14 cellular contexts compared by ENCODE assay signal in the genomic region with DNA sequence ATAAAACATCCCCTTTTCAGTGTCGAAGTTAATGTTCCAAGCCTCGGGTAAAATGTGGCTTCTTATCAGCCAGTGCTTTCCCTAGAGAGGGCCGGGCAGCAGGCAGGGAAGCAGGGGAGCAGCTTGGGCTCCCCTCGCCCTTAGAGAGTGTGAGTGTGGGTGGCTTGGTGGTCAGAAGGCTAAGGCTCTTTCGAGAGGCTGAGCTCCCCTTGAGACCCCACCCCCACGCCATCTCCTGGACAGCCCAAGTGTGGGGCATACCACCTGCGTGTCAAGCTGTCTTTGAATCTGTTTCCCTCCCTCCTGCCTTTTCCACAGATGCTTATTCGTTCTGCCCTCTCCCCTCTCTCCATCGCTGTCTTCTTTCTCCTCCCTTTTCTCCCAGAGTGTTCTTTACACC.
DNase-seq lines count a peak whose midpoint lies in the region; ATAC-seq and TF ChIP-seq lines count a peak whose summit lies in the region.
"Had no signal": no experiment of that assay in that cellular context is flagged by ENCODE, and none has a peak within 500 bp of the region (broad histone marks: within the 10 kb centered on the region; RNA-seq: fewer than 3 reads in every experiment).

No MANE protein-coding gene starts in this region.

- no peak for TF ChIP-seq POLR2A in NB4 (IDR thresholded peaks at IDR 0.05; ENCODE audit: extremely low read depth, insufficient read length)

- H3K27me3 ChIP-seq in DND-41 (ENCODE audit: insufficient read depth, low read length, poor library complexity) (no peaks in the 10 kb centered on the region), endodermal cell (ENCODE audit: control insufficient read depth, insufficient read depth, low read length, poor library complexity, severe bottlenecking) (no peaks in the 10 kb centered on the region), neural progenitor cell (peaks cover 4% of the 10 kb centered on the region)
- no peaks in the 10 kb centered on the region for H3K27me3 ChIP-seq in effector memory CD4-positive, alpha-beta T cell (replicated peaks; ENCODE audit: control insufficient read depth, insufficient read depth, low read length, poor library complexity, severe bottlenecking)

- no peak for DNase-seq in DND-41
- DNase-seq in NB4 (ENCODE audit: low read depth) = no peak
- peak; percentile 79 for DNase-seq in endodermal cell
- peak; percentile 54 for DNase-seq in neural progenitor cell (ENCODE audit: low spot score)
- no peak for DNase-seq in activated T-cell treated with anti-CD3 and anti-CD28 coated beads, Interleukin-2, amount 50 U/mL, for 4 hours
- DNase-seq in activated CD4-positive, alpha-beta T cell treated with anti-CD3 and anti-CD28 coated beads for 48 hours = no peak
- no peak for DNase-seq in effector memory CD4-positive, alpha-beta T cell
- no peak for DNase-seq in RPMI8226
- DNase-seq: CD8-positive, alpha-beta memory T cell; central memory CD4-positive, alpha-beta T cell; Karpas-422; NK-92 treated with Interleukin-12 subunit alpha and Interleukin-12 subunit beta, amount 100 ng/mL, for 24 hours; stimulated activated naive CD8-positive, alpha-beta T cell treated with anti-CD3 and anti-CD28 coated beads, Interleukin-15, amount 100 ng/mL, for 72 hours had no signal

- H3K9me3 Mint-ChIP-seq in endodermal cell (no peaks in the 10 kb centered on the region), neural progenitor cell (no peaks in the 10 kb centered on the region)
- no peaks in the 10 kb centered on the region for H3K9me3 Mint-ChIP-seq in activated T-cell treated with anti-CD3 and anti-CD28 coated beads, Interleukin-2, amount 50 U/mL, for 4 hours
- H3K9me3 Mint-ChIP-seq: CD8-positive, alpha-beta memory T cell; stimulated activated naive CD8-positive, alpha-beta T cell treated with anti-CD3 and anti-CD28 coated beads, Interleukin-15, amount 100 ng/mL, for 72 hours; T-helper 2 cell treated with Interferon-gamma antibody and Interleukin-4, amounts not matched to agents 5 μg/mL and 100 μg/mL, for 36 hours had no signal

- H4K20me1 ChIP-seq in DND-41 (ENCODE audit: insufficient read depth, low read length) (no peaks in the 10 kb centered on the region), neural progenitor cell (ENCODE audit: low read depth) (no peaks in the 10 kb centered on the region)

- no peaks in the 10 kb centered on the region for H3K36me3 Mint-ChIP-seq in endodermal cell (ENCODE audit: low read depth)
- no peaks in the 10 kb centered on the region for H3K36me3 Mint-ChIP-seq in neural progenitor cell
- H3K36me3 Mint-ChIP-seq in activated T-cell treated with anti-CD3 and anti-CD28 coated beads, Interleukin-2, amount 50 U/mL, for 4 hours (ENCODE audit: insufficient read depth) = no peaks in the 10 kb centered on the region
- H3K36me3 Mint-ChIP-seq: CD8-positive, alpha-beta memory T cell had no signal

- no peaks in the 10 kb centered on the region for H3K9me3 ChIP-seq in DND-41 (ENCODE audit: insufficient read depth, low read length, severe bottlenecking)
- H3K9me3 ChIP-seq in endodermal cell (ENCODE audit: control insufficient read depth, low read length) = no peaks in the 10 kb centered on the region
- H3K9me3 ChIP-seq in neural progenitor cell (ENCODE audit: low read depth) = no peaks in the 10 kb centered on the region
- no peaks in the 10 kb centered on the region for H3K9me3 ChIP-seq in effector memory CD4-positive, alpha-beta T cell (ENCODE audit: control insufficient read depth, low read length)

- no peak overlapping the region for H3K27ac ChIP-seq in DND-41 (ENCODE audit: low read length)
- H3K27ac ChIP-seq in endodermal cell (ENCODE audit: low read depth, low read length) = no peak overlapping the region
- no peak overlapping the region for H3K27ac ChIP-seq in neural progenitor cell
- H3K27ac ChIP-seq in effector memory CD4-positive, alpha-beta T cell (ENCODE audit: insufficient read depth, low read length, poor library complexity, severe bottlenecking) = no peak overlapping the region

- H3K9ac ChIP-seq in DND-41 (ENCODE audit: low read depth, low read length) (no peak overlapping the region), endodermal cell (ENCODE audit: extremely low read depth, low read length, poor library complexity, severe bottlenecking) (no peak overlapping the region), neural progenitor cell (no peak overlapping the region)

- no peaks in the 10 kb centered on the region for H3F3A ChIP-seq in neural progenitor cell (ENCODE audit: low read depth)

- 60 to 61% methylated on average over 7 to 9 of the region's 9 CpGs for WGBS in endodermal cell (ENCODE audit: insufficient coverage in 1 of 2, insufficient read length in 1 of 2), 2 experiments

- H3K36me3 ChIP-seq in DND-41 (ENCODE audit: insufficient read depth, low read length) (no peaks in the 10 kb centered on the region), endodermal cell (ENCODE audit: control insufficient read depth, insufficient read depth, low read length) (no peaks in the 10 kb centered on the region), neural progenitor cell (no peaks in the 10 kb centered on the region)
- H3K36me3 ChIP-seq in effector memory CD4-positive, alpha-beta T cell (ENCODE audit: control insufficient read depth, insufficient read depth, low read length) = no peaks in the 10 kb centered on the region

- H3K4me3 ChIP-seq in DND-41 (ENCODE audit: low read depth in 1 of 2, low read length in 2 of 2) (no peak overlapping the region), NB4 (ENCODE audit: low read depth, low read length) (no peak overlapping the region), endodermal cell (ENCODE audit: low read length) (no peak overlapping the region), neural progenitor cell (no peak overlapping the region)
- H3K4me3 ChIP-seq in effector memory CD4-positive, alpha-beta T cell (ENCODE audit: insufficient read depth, low read depth, low read length, poor library complexity, severe bottlenecking) = no peak overlapping the region

- H3K79me2 ChIP-seq in DND-41 (ENCODE audit: insufficient read depth, low read length) = no peaks in the 10 kb centered on the region
- H3K79me2 ChIP-seq in neural progenitor cell (ENCODE audit: low read depth) = no peaks in the 10 kb centered on the region

- ATAC-seq in DND-41 (ENCODE audit: insufficient read depth, low read depth) = 0 out of 3 replicates have a peak, but pooled peaks have one; percentile 27
- no peak for ATAC-seq in activated T-cell treated with anti-CD3 and anti-CD28 coated beads, Interleukin-2, amount 50 U/mL, for 4 hours

- no peak overlapping the region for H2AFZ ChIP-seq in DND-41 (ENCODE audit: low read depth, low read length)
- H2AFZ ChIP-seq in neural progenitor cell (replicated peaks) = no peak overlapping the region

- H3K4me3 Mint-ChIP-seq in endodermal cell (no peak overlapping the region), neural progenitor cell (no peak overlapping the region)
- no peak overlapping the region for H3K4me3 Mint-ChIP-seq in activated T-cell treated with anti-CD3 and anti-CD28 coated beads, Interleukin-2, amount 50 U/mL, for 4 hours
- H3K4me3 Mint-ChIP-seq: CD8-positive, alpha-beta memory T cell; stimulated activated naive CD8-positive, alpha-beta T cell treated with anti-CD3 and anti-CD28 coated beads, Interleukin-15, amount 100 ng/mL, for 72 hours; T-helper 2 cell treated with Interferon-gamma antibody and Interleukin-4, amounts not matched to agents 5 μg/mL and 100 μg/mL, for 36 hours had no signal

- no peak overlapping the region for H3K4me2 ChIP-seq in DND-41 (ENCODE audit: insufficient read depth, low read length)
- peak overlapping the region; percentile 18 for H3K4me2 ChIP-seq in neural progenitor cell

- H3K27ac Mint-ChIP-seq in endodermal cell (no peak overlapping the region), neural progenitor cell (peak overlapping the region; percentile 67)
- H3K27ac Mint-ChIP-seq: CD8-positive, alpha-beta memory T cell; T-helper 2 cell treated with Interferon-gamma antibody and Interleukin-4, amounts not matched to agents 5 μg/mL and 100 μg/mL, for 36 hours had no signal

- H3K27me3 Mint-ChIP-seq in endodermal cell (ENCODE audit: insufficient read depth) (peaks cover 38% of the 10 kb centered on the region), neural progenitor cell (ENCODE audit: insufficient read depth, low read depth) (peaks cover 6% of the 10 kb centered on the region)
- peaks cover 1% of the 10 kb centered on the region for H3K27me3 Mint-ChIP-seq in activated T-cell treated with anti-CD3 and anti-CD28 coated beads, Interleukin-2, amount 50 U/mL, for 4 hours (ENCODE audit: low read depth)

- H3K4me1 ChIP-seq in DND-41 (ENCODE audit: insufficient read depth, low read length) (no peaks in the 10 kb centered on the region), endodermal cell (ENCODE audit: control insufficient read depth, insufficient read depth, low read length) (peaks cover 3% of the 10 kb centered on the region), neural progenitor cell (peaks cover 23% of the 10 kb centered on the region)
- H3K4me1 ChIP-seq in effector memory CD4-positive, alpha-beta T cell (ENCODE audit: control insufficient read depth, insufficient read depth, low read length, poor library complexity, severe bottlenecking) = no peaks in the 10 kb centered on the region

- TF ChIP-seq CTCF in DND-41 (IDR thresholded peaks at IDR 0.05; ENCODE audit: borderline replicate concordance, extremely low read depth, low read length, poor library complexity, severe bottlenecking) (peak; percentile 25), NB4 (IDR thresholded peaks at IDR 0.05; ENCODE audit: low read depth, low read length) (peak; percentile 28), endodermal cell (conservative IDR thresholded peaks at IDR 0.05) (peak; percentile 67), neural progenitor cell (IDR thresholded peaks at IDR 0.05) (peak; percentile 23)

- H3K4me1 Mint-ChIP-seq in endodermal cell (peaks cover 12% of the 10 kb centered on the region), neural progenitor cell (peaks cover 37% of the 10 kb centered on the region)
- H3K4me1 Mint-ChIP-seq in activated T-cell treated with anti-CD3 and anti-CD28 coated beads, Interleukin-2, amount 50 U/mL, for 4 hours (ENCODE audit: low read depth) = peaks cover 3% of the 10 kb centered on the region
- H3K4me1 Mint-ChIP-seq: stimulated activated naive CD8-positive, alpha-beta T cell treated with anti-CD3 and anti-CD28 coated beads, Interleukin-15, amount 100 ng/mL, for 72 hours had no signal

Comparison
In these comparisons a context has a peak if more than half of its experiments do, and no peak if none do; other contexts are left out.
1. DNase-seq: peak in endodermal cell (single experiment) and neural progenitor cell (single experiment); none in DND-41 (single experiment), NB4 (single experiment), activated T-cell treated with anti-CD3 and anti-CD28 coated beads, Interleukin-2, amount 50 U/mL, for 4 hours (single experiment), activated CD4-positive, alpha-beta T cell treated with anti-CD3 and anti-CD28 coated beads for 48 hours (single experiment), effector memory CD4-positive, alpha-beta T cell (0 of 3) and RPMI8226 (single experiment).
2. Peak in every context shown above with its lines, with median percentiles within 50 percentile points of each other: CTCF ChIP-seq.